In genomic region chr18:45967007-45967706, GRCh38 we compare ENCODE assay signal across 8 cellular contexts. TPM values are rescaled to one million over a fixed set of nuclear protein-coding genes. Genes with fewer than 3 reads are reported as not detected.
A peak's percentile ranks its signal among the peaks of the same experiment; 100 is the strongest.
DNase-seq lines count a peak whose midpoint lies in the region; ATAC-seq and TF ChIP-seq lines count a peak whose summit lies in the region.

A gene with protein sequence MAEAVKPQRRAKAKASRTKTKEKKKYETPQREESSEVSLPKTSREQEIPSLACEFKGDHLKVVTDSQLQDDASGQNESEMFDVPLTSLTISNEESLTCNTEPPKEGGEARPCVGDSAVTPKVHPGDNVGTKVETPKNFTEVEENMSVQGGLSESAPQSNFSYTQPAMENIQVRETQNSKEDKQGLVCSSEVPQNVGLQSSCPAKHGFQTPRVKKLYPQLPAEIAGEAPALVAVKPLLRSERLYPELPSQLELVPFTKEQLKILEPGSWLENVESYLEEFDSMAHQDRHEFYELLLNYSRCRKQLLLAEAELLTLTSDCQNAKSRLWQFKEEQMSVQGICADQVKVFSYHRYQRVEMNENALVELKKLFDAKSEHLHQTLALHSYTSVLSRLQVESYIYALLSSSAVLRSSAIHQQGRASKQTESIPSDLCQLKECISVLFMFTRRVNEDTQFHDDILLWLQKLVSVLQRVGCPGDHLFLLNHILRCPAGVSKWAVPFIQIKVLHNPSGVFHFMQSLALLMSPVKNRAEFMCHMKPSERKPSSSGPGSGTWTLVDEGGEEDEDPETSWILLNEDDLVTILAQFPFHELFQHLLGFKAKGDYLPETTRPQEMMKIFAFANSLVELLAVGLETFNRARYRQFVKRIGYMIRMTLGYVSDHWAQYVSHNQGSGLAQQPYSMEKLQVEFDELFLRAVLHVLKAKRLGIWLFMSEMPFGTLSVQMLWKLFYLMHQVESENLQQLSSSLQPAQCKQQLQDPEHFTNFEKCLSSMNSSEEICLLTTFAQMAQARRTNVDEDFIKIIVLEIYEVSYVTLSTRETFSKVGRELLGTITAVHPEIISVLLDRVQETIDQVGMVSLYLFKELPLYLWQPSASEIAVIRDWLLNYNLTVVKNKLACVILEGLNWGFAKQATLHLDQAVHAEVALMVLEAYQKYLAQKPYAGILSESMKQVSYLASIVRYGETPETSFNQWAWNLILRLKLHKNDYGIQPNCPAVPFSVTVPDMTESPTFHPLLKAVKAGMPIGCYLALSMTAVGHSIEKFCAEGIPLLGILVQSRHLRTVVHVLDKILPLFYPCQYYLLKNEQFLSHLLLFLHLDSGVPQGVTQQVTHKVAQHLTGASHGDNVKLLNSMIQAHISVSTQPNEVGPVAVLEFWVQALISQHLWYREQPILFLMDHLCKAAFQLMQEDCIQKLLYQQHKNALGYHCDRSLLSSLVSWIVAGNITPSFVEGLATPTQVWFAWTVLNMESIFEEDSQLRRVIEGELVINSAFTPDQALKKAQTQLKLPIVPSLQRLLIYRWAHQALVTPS (N-terminal part only) (minus strand): TSS chr18:45967329. CDS start chr18:45967239, 90 bp downstream.

- DNase-seq in BJ (ENCODE audit: low read depth) = peak; percentile 72
- peak; percentile 69 for DNase-seq in GM19240 (ENCODE audit: insufficient read length, low spot score)
- peak; percentile 89 to 91 for DNase-seq in NCI-H524 (lab: John Stamatoyannopoulos, UW)
- peak; percentile 97 for DNase-seq in activated CD4-positive, alpha-beta T cell treated with anti-CD3 and anti-CD28 coated beads for 36 hours
- DNase-seq in choroid plexus epithelial cell (ENCODE audit: low read depth) = peak; percentile 97
- peak; percentile 87 for DNase-seq in kidney glomerular epithelial cell (lab: John Stamatoyannopoulos, UW)
- DNase-seq in stimulated activated CD4-positive, alpha-beta T cell treated with anti-CD3 and anti-CD28 coated beads, Interleukin-15, amount 100 ng/mL, for 48 hours (ENCODE audit: low read depth in 2 of 2) = peak; percentile 86 to 93

- H3K36me3 Mint-ChIP-seq in activated CD4-positive, alpha-beta T cell treated with anti-CD3 and anti-CD28 coated beads for 36 hours (ENCODE audit: low read depth) = peaks cover 13% of the 10 kb centered on the region

- H3K27me3 ChIP-seq in BJ (ENCODE audit: control insufficient read depth, insufficient read depth, low read length) = no peaks in the 10 kb centered on the region

- H3K9me3 Mint-ChIP-seq in activated CD4-positive, alpha-beta T cell treated with anti-CD3 and anti-CD28 coated beads for 36 hours (ENCODE audit: low read depth) = no peaks in the 10 kb centered on the region

- POLR2A ChIA-PET in BJ (lab: Charles Lee) = no interaction called here
- POLR2A ChIA-PET in activated CD4-positive, alpha-beta T cell treated with anti-CD3 and anti-CD28 coated beads for 36 hours (lab: Charles Lee) = no interaction called here

- peak within 1 kb of the TSS; percentile 94 for H3K27ac Mint-ChIP-seq in activated CD4-positive, alpha-beta T cell treated with anti-CD3 and anti-CD28 coated beads for 36 hours

- TF ChIP-seq CTCF in BJ (IDR thresholded peaks at IDR 0.05; ENCODE audit: insufficient read depth, low read depth, low read length) (no peak), choroid plexus epithelial cell (conservative IDR thresholded peaks at IDR 0.05; ENCODE audit: low read depth, low read length) (no peak)

- no peaks in the 10 kb centered on the region for H3K36me3 ChIP-seq in BJ (ENCODE audit: control insufficient read depth, insufficient read depth, low read length)

- peak within 1 kb of the TSS; percentile 94 for H3K4me3 Mint-ChIP-seq in activated CD4-positive, alpha-beta T cell treated with anti-CD3 and anti-CD28 coated beads for 36 hours

- CTCF ChIA-PET in BJ (lab: Yijun Ruan, JAX) = interaction anchor here (0.6 kb wide), 1 partner anchor 12 kb away, joined by 3 read pairs; no protein-coding TSS in a partner anchor
- CTCF ChIA-PET in activated CD4-positive, alpha-beta T cell treated with anti-CD3 and anti-CD28 coated beads for 36 hours (lab: Charles Lee) = no interaction called here

- peak within 1 kb of the TSS; percentile 96 for H3K4me3 ChIP-seq in BJ (ENCODE audit: low read depth, low read length)
- peak within 1 kb of the TSS; percentile 94 for H3K4me3 ChIP-seq in choroid plexus epithelial cell (ENCODE audit: low read depth, low read length)

- no peaks in the 10 kb centered on the region for H3K27me3 Mint-ChIP-seq in activated CD4-positive, alpha-beta T cell treated with anti-CD3 and anti-CD28 coated beads for 36 hours

- ATAC-seq in HG03457 (IDR thresholded peaks at IDR 0.05; ENCODE audit: unreplicated experiment) = peak; percentile 84
- ATAC-seq in activated CD4-positive, alpha-beta T cell treated with anti-CD3 and anti-CD28 coated beads for 36 hours = peak; percentile 96

- intact Hi-C loops in activated CD4-positive, alpha-beta T cell treated with anti-CD3 and anti-CD28 coated beads for 36 hours (cut with DNase I, micrococcal nuclease) = loop anchor here (1.0 to 2.0 kb wide), 8 partner anchors 62 to 300 kb away; partner anchors contain the start of gene ATP5F1A (in 1 of the 2)

- peaks cover 35% of the 10 kb centered on the region for H3K4me1 Mint-ChIP-seq in activated CD4-positive, alpha-beta T cell treated with anti-CD3 and anti-CD28 coated beads for 36 hours

RNA-seq across cellular contexts. Expression of the gene that starts here (rescaled TPM):
- 37.8 and 38.4 TPM in 2 replicates for polyA plus RNA-seq in BJ (2011; rRNA removed)
- 98.6 and 126 TPM in 2 replicates for polyA minus RNA-seq in BJ (2011; rRNA and poly(A)+ RNA removed)
- 10 to 100 TPM; 13.6 to 14.5 TPM for total RNA-seq in activated CD4-positive, alpha-beta T cell treated with anti-CD3 and anti-CD28 coated beads for 36 hours

Comparison
In these comparisons a context has a peak if more than half of its experiments do, and no peak if none do; other contexts are left out.
1. Peak in every context shown above with its lines: DNase-seq, ATAC-seq and H3K4me3 ChIP-seq.